13 cellular contexts compared by ENCODE assay signal in genomic region chr6:131597448-131597847, GRCh38. TPM values are rescaled to one million over a fixed set of nuclear protein-coding genes. Genes with fewer than 3 reads are reported as not detected.
DNase-seq lines count a peak whose midpoint lies in the region; ATAC-seq, FAIRE-seq and TF ChIP-seq lines count a peak whose summit lies in the region.
"Had no signal": no experiment of that assay in that cellular context is flagged by ENCODE, and none has a peak within 500 bp of the region (broad histone marks: within the 10 kb centered on the region; RNA-seq: fewer than 3 reads in every experiment).

No MANE protein-coding gene starts in this region.

- peak overlapping the region; percentile 11 for H3K27ac ChIP-seq in CD4-positive, alpha-beta T cell (ENCODE audit: low read depth, low read length)
- H3K27ac ChIP-seq in adrenal gland = no peak overlapping the region

- H3K9me3 Mint-ChIP-seq in CD4-positive, alpha-beta T cell = no peaks in the 10 kb centered on the region

- no peak for DNase-seq in CD4-positive, alpha-beta T cell
- DNase-seq in HTR-8/SVneo (ENCODE audit: insufficient read length, low spot score) = peak; percentile 8
- no peak for DNase-seq in adrenal gland
- no peak for DNase-seq in left lobe of liver (ENCODE audit: low spot score)
- no peak for DNase-seq in SK-N-DZ (ENCODE audit: low spot score)
- no peak for DNase-seq in NCI-H2029 (lab: John Stamatoyannopoulos, UW)
- DNase-seq in amniotic stem cell (lab: John Stamatoyannopoulos, UW) = no peak
- DNase-seq: amygdala; NCI-H187; stimulated activated naive CD8-positive, alpha-beta T cell treated with anti-CD3 and anti-CD28 coated beads, Interleukin-15, Interleukin-2, amounts not matched to agents 100 U/mL and 50 U/mL, for 24 hours had no signal

- intact Hi-C loops in CD4-positive, alpha-beta T cell (cut with DNase I, micrococcal nuclease) = no loop called here
- intact Hi-C loops in adrenal gland (cut with DNase I) = no loop called here

- H3K36me3 Mint-ChIP-seq in CD4-positive, alpha-beta T cell (ENCODE audit: low read depth) = peaks cover 90% of the 10 kb centered on the region

- CTCF ChIA-PET in CD4-positive, alpha-beta T cell (lab: Charles Lee) = interaction anchor here (0.6 to 1.9 kb wide), 3 partner anchors 144 to 1380 kb away, joined by 3 to 5 read pairs (median 4); no protein-coding TSS in a partner anchor

- TF ChIP-seq POLR2A in adrenal gland (IDR thresholded peaks at IDR 0.05) = no peak

- ATAC-seq in CD4-positive, alpha-beta T cell (ENCODE audit: poor library complexity) = peak; percentile 65
- ATAC-seq in left lobe of liver (peak; percentile 77), GM19467 (IDR thresholded peaks at IDR 0.05; ENCODE audit: unreplicated experiment) (no peak)
- ATAC-seq: stimulated activated naive CD8-positive, alpha-beta T cell treated with anti-CD3 and anti-CD28 coated beads, Interleukin-15, Interleukin-2, amounts not matched to agents 100 U/mL and 50 U/mL, for 24 hours had no signal

- POLR2A ChIA-PET in CD4-positive, alpha-beta T cell (lab: Charles Lee) = interaction anchor here (0.6 kb wide), 1 partner anchor 74 kb away, joined by 3 read pairs; no protein-coding TSS in a partner anchor

- H3K27ac Mint-ChIP-seq in CD4-positive, alpha-beta T cell = peak overlapping the region; percentile 27

- H3K4me1 ChIP-seq in adrenal gland (replicated peaks in 1 of 2) = no peaks in the 10 kb centered on the region

- H3K27me3 ChIP-seq in CD4-positive, alpha-beta T cell (ENCODE audit: control insufficient read depth, insufficient read depth, low read length) = no peaks in the 10 kb centered on the region
- H3K27me3 ChIP-seq in adrenal gland = no peaks in the 10 kb centered on the region

- H3K4me1 Mint-ChIP-seq in CD4-positive, alpha-beta T cell (ENCODE audit: low read depth) = no peaks in the 10 kb centered on the region

- no peak for FAIRE-seq in HTR-8/SVneo (lab: Jason Lieb, UNC)
- FAIRE-seq: GM12892, TTC549 had no signal

- 90 to 94% (median 93%) methylated on average over 3 of the region's 3 CpGs for WGBS in adrenal gland, 4 donors

- TF ChIP-seq CTCF in CD4-positive, alpha-beta T cell (IDR thresholded peaks at IDR 0.05) = peak; percentile 24
- TF ChIP-seq CTCF in adrenal gland (IDR thresholded peaks at IDR 0.05) = peak; percentile 23 to 53 (median 33)

- H3K27me3 Mint-ChIP-seq in CD4-positive, alpha-beta T cell = no peaks in the 10 kb centered on the region

- H3K4me3 ChIP-seq in adrenal gland = no peak overlapping the region

- no peak overlapping the region for H3K4me3 Mint-ChIP-seq in CD4-positive, alpha-beta T cell

- H3K36me3 ChIP-seq in adrenal gland (replicated peaks in 1 of 2) = peaks cover 0 to 95% of the 10 kb centered on the region in 2 donors

- no peaks in the 10 kb centered on the region for H3K9me3 ChIP-seq in CD4-positive, alpha-beta T cell (ENCODE audit: control insufficient read depth, low read length)
- H3K9me3 ChIP-seq in adrenal gland (replicated peaks in 1 of 3) = no peaks in the 10 kb centered on the region

RNA-seq across cellular contexts. Expression of gene ARG1, which starts 24.4 kb away (rescaled TPM):
- total RNA-seq in CD4-positive, alpha-beta T cell = under 1 TPM; 0.36 to 0.50 TPM
- total RNA-seq in adrenal gland (under 1 TPM in 4 of 8 donors, not detected in 4; 0.28 to 0.68 (median 0.46) TPM), left lobe of liver (1,138 TPM)
- under 1 TPM; 0.20 to 0.64 (median 0.48) TPM for polyA plus RNA-seq in adrenal gland
- polyA plus RNA-seq in SK-N-DZ (2014; cell fraction: cytosol; rRNA removed) = not detected in 2 replicates
- not detected in 2 replicates for polyA plus RNA-seq in SK-N-DZ (2014; cell fraction: nucleus; rRNA removed)

RNA-seq across cellular contexts. Expression of gene MED23, which starts 30.6 kb away (rescaled TPM):
- 10 to 100 TPM; 56.7 to 59.5 TPM for total RNA-seq in CD4-positive, alpha-beta T cell
- 10 to 100 TPM; 16.9 to 37.9 (median 29.6) TPM for total RNA-seq in adrenal gland
- 10 to 100 TPM; 18.5 to 27.0 (median 20.1) TPM for polyA plus RNA-seq in adrenal gland
- total RNA-seq in left lobe of liver = 9.4 TPM
- polyA plus RNA-seq in SK-N-DZ (2014; cell fraction: cytosol; rRNA removed) = 15.0 and 18.5 TPM in 2 replicates
- 86.9 and 100 TPM in 2 replicates for polyA plus RNA-seq in SK-N-DZ (2014; cell fraction: nucleus; rRNA removed)

RNA-seq across cellular contexts. Expression of gene ENPP3, which starts 39.7 kb away (rescaled TPM):
- total RNA-seq in CD4-positive, alpha-beta T cell = under 1 TPM; 0.22 to 0.34 TPM
- total RNA-seq in adrenal gland (10 to 100 TPM in 5 of 8 donors, 1 to 10 TPM in 3; 6.3 to 18.4 (median 11.8) TPM), left lobe of liver (1.9 TPM)
- 10 to 100 TPM in 1 of 3 donors, 1 to 10 TPM in 2; 4.9 to 17.8 (median 5.9) TPM for polyA plus RNA-seq in adrenal gland
- polyA plus RNA-seq in SK-N-DZ (2014; cell fraction: cytosol; rRNA removed) = not detected in 2 replicates
- 0.26 TPM in 1 of 2 replicates, not detected in the other for polyA plus RNA-seq in SK-N-DZ (2014; cell fraction: nucleus; rRNA removed)

Comparison
In these comparisons a context has a peak if more than half of its experiments do, and no peak if none do; other contexts are left out.
1. RNA of gene ARG1, which starts 24.4 kb away (total RNA-seq): 1,138 TPM in left lobe of liver (single experiment); 0.36 to 0.50 TPM in CD4-positive, alpha-beta T cell and 0.28 to 0.68 TPM in adrenal gland; every median in the first group is over 100 times any median in the second.